In the genomic region with DNA sequence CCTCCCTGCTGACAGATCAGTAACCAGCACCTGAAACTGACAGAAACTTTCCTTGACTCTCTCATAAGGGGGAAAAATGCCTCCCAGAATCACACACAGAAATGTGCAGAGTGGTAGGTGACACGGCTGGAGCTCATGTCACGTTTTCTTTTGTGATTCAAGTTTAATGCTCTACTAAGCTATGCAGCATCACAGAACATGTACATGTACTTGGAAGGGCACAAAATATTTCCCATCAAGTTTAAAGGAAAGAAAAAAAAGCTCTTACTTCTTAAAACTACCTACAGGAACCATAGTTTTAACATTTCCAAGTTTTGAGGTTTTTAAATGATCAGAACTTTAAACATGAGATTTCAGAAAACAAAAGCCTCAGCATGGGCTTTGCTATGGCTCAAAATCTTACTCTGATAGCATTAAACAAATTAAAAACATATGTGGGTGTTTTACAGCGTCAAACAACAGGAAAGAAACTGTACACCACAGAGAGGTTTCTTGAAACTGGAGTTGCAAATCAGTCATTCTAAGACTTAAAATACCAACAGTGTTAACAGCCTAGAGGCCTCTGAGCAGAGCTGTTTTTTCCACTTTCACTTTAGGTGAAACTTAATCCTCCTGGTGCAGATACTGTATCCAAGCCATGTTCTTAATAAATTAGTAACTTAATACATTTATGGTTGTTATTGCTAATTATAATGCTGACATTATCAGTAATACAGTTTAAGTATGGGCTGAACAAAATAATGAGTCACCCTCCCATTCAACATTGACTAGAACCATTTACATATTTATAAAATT, we compare ENCODE assay signal across 8 cellular contexts. TPM values are rescaled to one million over a fixed set of nuclear protein-coding genes. Genes with fewer than 3 reads are reported as not detected.
DNase-seq lines count a peak whose midpoint lies in the region; ATAC-seq and TF ChIP-seq lines count a peak whose summit lies in the region.

No MANE protein-coding gene starts in this region.

- H3K27me3 ChIP-seq in AG04450 (ENCODE audit: control insufficient read depth, insufficient read depth, low read length) (no peaks in the 10 kb centered on the region), stomach smooth muscle (ENCODE audit: control insufficient read depth in 1 of 2, insufficient read depth in 2 of 2, low read length in 2 of 2) (no peaks in the 10 kb centered on the region)

- ATAC-seq in GM18861 (IDR thresholded peaks at IDR 0.05; ENCODE audit: unreplicated experiment): peak; percentile 79
- ATAC-seq in HG03045 (IDR thresholded peaks at IDR 0.05; ENCODE audit: unreplicated experiment): peak; percentile 72
- peak; percentile 62 for ATAC-seq in T-helper 17 cell

- no peaks in the 10 kb centered on the region for H3K27me3 Mint-ChIP-seq in T-helper 17 cell

- TF ChIP-seq CTCF in AG04450 (IDR thresholded peaks at IDR 0.05; ENCODE audit: low read depth, low read length): no peak

- H3K36me3 ChIP-seq in stomach smooth muscle (ENCODE audit: control insufficient read depth in 2 of 2, insufficient read depth in 2 of 2, low read length in 2 of 2): no peaks in the 10 kb centered on the region

- peaks cover 11% of the 10 kb centered on the region for H3K36me3 Mint-ChIP-seq in T-helper 17 cell (ENCODE audit: low read depth)

- H3K9me3 ChIP-seq in AG04450 (ENCODE audit: control insufficient read depth, insufficient read depth, low read length): peaks cover 7% of the 10 kb centered on the region; the same call in 1 of the 2 replicates
- H3K9me3 ChIP-seq in T-helper 17 cell (ENCODE audit: control insufficient read depth, low read length, poor library complexity, severe bottlenecking): no peaks in the 10 kb centered on the region
- H3K9me3 ChIP-seq in stomach smooth muscle (ENCODE audit: control insufficient read depth in 2 of 2, low read length in 2 of 2): no peaks in the 10 kb centered on the region

- peaks cover 53% of the 10 kb centered on the region for H3K4me1 ChIP-seq in stomach smooth muscle (ENCODE audit: control insufficient read depth, insufficient read depth, low read length)

- POLR2A ChIA-PET in AG04450 (lab: Yijun Ruan, JAX): interaction anchor here (1.5 to 2.0 kb wide), 4 partner anchors 30 to 109 kb away, joined by 6 to 17 read pairs (median 7); no protein-coding TSS in a partner anchor

- H3K9ac ChIP-seq in stomach smooth muscle (ENCODE audit: low read length in 2 of 2): peak overlapping the region; percentile 34 to 47

- H3K4me1 Mint-ChIP-seq in T-helper 17 cell: peaks cover 82% of the 10 kb centered on the region

- H3K4me3 Mint-ChIP-seq in T-helper 17 cell: peak overlapping the region; percentile 85

- H3K27ac ChIP-seq in AG04450 (ENCODE audit: low read depth, low read length): peak overlapping the region; percentile 99
- peak overlapping the region; percentile 76 for H3K27ac ChIP-seq in stomach smooth muscle (ENCODE audit: low read length)

- H3K27ac Mint-ChIP-seq in T-helper 17 cell: peak overlapping the region; percentile 97

- CTCF ChIA-PET in AG04450 (lab: Charles Lee): interaction anchor here (0.8 to 1.6 kb wide), 4 partner anchors 19 to 109 kb away, joined by 3 to 5 read pairs (median 3); no protein-coding TSS in a partner anchor

- H3K4me3 ChIP-seq in AG04450 (ENCODE audit: low read depth, low read length) (peak overlapping the region; percentile 44), stomach smooth muscle (ENCODE audit: low read length in 2 of 2) (peak overlapping the region in 1 of 2 donors; percentile 29)

- DNase-seq in AG04450 (ENCODE audit: low read depth, low spot score) (peak; percentile 71), T-helper 17 cell (no peak), germinal center (ENCODE audit: low spot score) (peak; percentile 68), hippocampal formation (lab: John Stamatoyannopoulos, UW) (no peak), NOMO-1 treated with dmso at 0.1 percent for 144 hours (lab: John Stamatoyannopoulos, UW; ENCODE audit: unreplicated experiment) (no peak)

RNA-seq across cellular contexts. Expression of a gene that starts 30.1 kb away (rescaled TPM):
- polyA plus RNA-seq in AG04450 (2011; rRNA removed): 4.7 and 5.3 TPM in 2 replicates
- 5.9 and 10.9 TPM in 2 replicates for polyA minus RNA-seq in AG04450 (2011; rRNA and poly(A)+ RNA removed)
- total RNA-seq in T-helper 17 cell: 100 to 1,000 TPM in 1 of 2 donors, 10 to 100 TPM in 1; 97.7 to 127 TPM

Comparison
In these comparisons a context has a peak if more than half of its experiments do, and no peak if none do; other contexts are left out.
1. DNase-seq: peak in AG04450 (single experiment) and germinal center (single experiment); none in T-helper 17 cell (0 of 3), hippocampal formation (0 of 2) and NOMO-1 treated with dmso at 0.1 percent for 144 hours (single experiment).
2. Peak in every context shown above with its lines, with median percentiles within 50 percentile points of each other: ATAC-seq.